Comparison of ENCODE assay signal across 10 cellular contexts in the genomic region with DNA sequence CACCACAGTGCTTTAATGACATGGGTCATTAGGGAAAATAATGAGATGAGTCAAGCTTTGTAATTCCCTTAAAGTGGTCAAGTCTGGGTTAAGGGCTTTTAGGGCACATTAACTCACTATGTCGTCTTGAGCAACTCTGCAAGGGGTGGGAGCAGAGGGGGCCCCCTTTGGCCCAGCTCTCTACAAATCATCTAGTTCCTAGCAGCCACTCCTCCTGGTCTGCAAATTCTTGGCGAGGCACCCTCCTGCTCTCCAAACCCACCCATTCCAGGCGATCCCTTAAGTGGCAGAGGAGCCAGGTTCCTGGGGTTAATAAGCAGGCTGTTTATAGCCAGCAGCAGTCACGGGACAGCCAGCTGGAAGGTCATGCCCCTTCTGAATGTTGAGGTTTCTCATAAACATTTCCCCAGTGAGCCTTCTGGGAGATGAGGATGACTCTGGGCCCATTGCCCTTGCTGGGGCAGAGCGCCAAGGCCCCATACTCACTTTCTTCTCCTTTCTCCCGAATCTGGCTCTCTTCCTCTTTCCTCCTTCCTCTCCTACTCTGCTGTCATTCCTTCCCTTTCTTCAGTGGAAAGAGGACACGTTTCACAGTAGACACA. TPM values are rescaled to one million over a fixed set of nuclear protein-coding genes. Genes with fewer than 3 reads are reported as not detected.
DNase-seq lines count a peak whose midpoint lies in the region; ATAC-seq and TF ChIP-seq lines count a peak whose summit lies in the region.
"Had no signal": no experiment of that assay in that cellular context is flagged by ENCODE, and none has a peak within 500 bp of the region (broad histone marks: within the 10 kb centered on the region; RNA-seq: fewer than 3 reads in every experiment).

No MANE protein-coding gene starts in this region.

- ATAC-seq in GM19455 (IDR thresholded peaks at IDR 0.05; ENCODE audit: unreplicated experiment), result no peak
- ATAC-seq: A549, GM12878 had no signal

- DNase-seq in NCI-H524 treated with DMSO at 0.1 percent for 48 hours (lab: John Stamatoyannopoulos, UW) (peak; percentile 7), NCI-H524 (lab: John Stamatoyannopoulos, UW) (no peak), fibroblast of mammary gland (ENCODE audit: low read depth) (peak; percentile 86), myocyte (ENCODE audit: low read depth) (peak; percentile 89), ureter (ENCODE audit: low spot score) (peak; percentile 88), NCI-H510A treated with DMSO at 0.1 percent for 48 hours (lab: John Stamatoyannopoulos, UW) (no peak)
- DNase-seq in stimulated activated CD4-positive, alpha-beta T cell treated with anti-CD3 and anti-CD28 coated beads, Interleukin-15, amount 100 ng/mL, for 24 hours, result no peak

- H3K4me3 ChIP-seq in fibroblast of mammary gland (ENCODE audit: control insufficient read depth, low read depth, low read length), result no peak overlapping the region
- H3K4me3 ChIP-seq: A549, GM12878 had no signal

- no peak for TF ChIP-seq CTCF in fibroblast of mammary gland (conservative IDR thresholded peaks at IDR 0.05; ENCODE audit: control insufficient read depth, insufficient read depth, low read depth, low read length)

RNA-seq across cellular contexts. Expression of gene GPX3, which starts 14.3 kb away (rescaled TPM):
- total RNA-seq in myocyte (3.7 and 5.6 TPM in 2 replicates), ureter (160 TPM)
- polyA plus RNA-seq in myocyte (2012), result 11.6 TPM

Comparison
In these comparisons a context has a peak if more than half of its experiments do, and no peak if none do; other contexts are left out.
1. DNase-seq: peak in NCI-H524 treated with DMSO at 0.1 percent for 48 hours (single experiment), fibroblast of mammary gland (single experiment), myocyte (single experiment) and ureter (single experiment); none in NCI-H524 (0 of 2), stimulated activated CD4-positive, alpha-beta T cell treated with anti-CD3 and anti-CD28 coated beads, Interleukin-15, amount 100 ng/mL, for 24 hours (single experiment) and NCI-H510A treated with DMSO at 0.1 percent for 48 hours (single experiment).
2. RNA of gene GPX3, which starts 14.3 kb away (total RNA-seq): 160 TPM in ureter (single experiment); 3.7 to 5.6 TPM in myocyte; every median in the first group is over 10 times any median in the second.